Comparison of ENCODE assay signal across 20 cellular contexts in the genomic region with DNA sequence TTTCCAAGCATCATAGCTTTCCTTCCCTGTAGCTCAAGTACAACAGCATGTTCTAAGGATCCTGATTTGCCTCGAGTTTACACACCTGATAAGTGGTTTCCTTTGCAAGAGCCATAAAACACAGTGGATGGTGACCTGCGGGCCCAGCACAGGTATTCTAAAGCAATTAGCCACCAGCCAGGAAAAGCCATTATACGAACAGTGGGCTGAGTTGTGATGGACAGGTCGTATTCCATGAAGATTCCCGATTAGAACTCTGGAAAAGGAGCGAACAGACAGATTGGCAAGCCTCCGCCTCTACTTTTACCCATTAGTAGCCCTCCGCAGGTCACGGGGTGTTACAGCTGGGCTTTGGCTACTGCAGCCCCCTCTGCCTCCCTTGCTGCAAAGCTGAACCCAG.
DNase-seq lines count a peak whose midpoint lies in the region; FAIRE-seq and TF ChIP-seq lines count a peak whose summit lies in the region.
"Had no signal": no experiment of that assay in that cellular context is flagged by ENCODE, and none has a peak within 500 bp of the region (broad histone marks: within the 10 kb centered on the region; RNA-seq: fewer than 3 reads in every experiment).

No MANE protein-coding gene starts in this region.

- H3K36me3 ChIP-seq in H7 (replicated peaks; ENCODE audit: control insufficient read depth, insufficient read depth, low read length) (no peaks in the 10 kb centered on the region), astrocyte (ENCODE audit: insufficient read depth, low read length) (no peaks in the 10 kb centered on the region), mesodermal cell (ENCODE audit: control insufficient read depth, insufficient read depth, low read length) (no peaks in the 10 kb centered on the region)
- H3K36me3 ChIP-seq: BLaER1 had no signal

- H3K9me3 Mint-ChIP-seq in astrocyte (ENCODE audit: unreplicated experiment), result no peaks in the 10 kb centered on the region
- H3K9me3 Mint-ChIP-seq: CD8-positive, alpha-beta T cell had no signal

- H3K27me3 ChIP-seq in H7 (ENCODE audit: control insufficient read depth, insufficient read depth, low read length), result no peaks in the 10 kb centered on the region; the same call in 1 of the 2 replicates
- no peaks in the 10 kb centered on the region for H3K27me3 ChIP-seq in astrocyte (ENCODE audit: insufficient read depth, low read length)
- H3K27me3 ChIP-seq: BLaER1 had no signal

- peaks cover 11% of the 10 kb centered on the region for H3K4me1 Mint-ChIP-seq in astrocyte (ENCODE audit: low read depth, unreplicated experiment)

- peak; percentile 29 for DNase-seq in H7
- DNase-seq in astrocyte (ENCODE audit: low read depth), result no peak
- DNase-seq in occipital lobe (lab: John Stamatoyannopoulos, UW), result no peak
- DNase-seq in GM12892 (ENCODE audit: insufficient read length), result no peak
- DNase-seq in NK-92 treated with Interleukin-12 subunit alpha and Interleukin-12 subunit beta, amount 100 ng/mL, for 24 hours (lab: John Stamatoyannopoulos, UW), result no peak
- no peak for DNase-seq in activated gamma-delta T cell (lab: John Stamatoyannopoulos, UW)
- DNase-seq: CD8-positive, alpha-beta T cell; GDM1; MM.1S; NCI-H2081; NCI-H69; SIG-M5 had no signal

- H3K4me2 ChIP-seq in astrocyte (ENCODE audit: low read length), result no peak overlapping the region
- H3K4me2 ChIP-seq: BLaER1, SK-N-SH had no signal

- peak overlapping the region; percentile 9 for H3K4me3 Mint-ChIP-seq in astrocyte (ENCODE audit: unreplicated experiment)
- H3K4me3 Mint-ChIP-seq: CD8-positive, alpha-beta T cell had no signal

- no peak overlapping the region for H3K4me3 ChIP-seq in H7 (ENCODE audit: insufficient read depth, low read depth, low read length)
- no peak overlapping the region for H3K4me3 ChIP-seq in astrocyte (ENCODE audit: insufficient read depth, low read depth, low read length)
- no peak overlapping the region for H3K4me3 ChIP-seq in mesodermal cell (ENCODE audit: extremely low read depth, insufficient read depth, low read length, poor library complexity, severe bottlenecking)
- H3K4me3 ChIP-seq: BLaER1, K562 had no signal

- no peak for FAIRE-seq in astrocyte (lab: Jason Lieb, UNC)
- no peak for FAIRE-seq in GM12892 (lab: Jason Lieb, UNC)
- FAIRE-seq: GM19239, H54, HepG2, K562 had no signal

- H3K27ac Mint-ChIP-seq in astrocyte (ENCODE audit: unreplicated experiment), result no peak overlapping the region
- H3K27ac Mint-ChIP-seq: CD8-positive, alpha-beta T cell had no signal

- peaks cover 10% of the 10 kb centered on the region for H3K27me3 Mint-ChIP-seq in astrocyte (ENCODE audit: low read depth, unreplicated experiment)

- H3K9ac ChIP-seq in astrocyte (ENCODE audit: low read length), result no peak overlapping the region
- H3K9ac ChIP-seq: BLaER1, SK-N-SH had no signal

- peaks cover 18% of the 10 kb centered on the region for H3K4me1 ChIP-seq in astrocyte (ENCODE audit: insufficient read depth, low read length)
- peaks cover 15% of the 10 kb centered on the region for H3K4me1 ChIP-seq in mesodermal cell (ENCODE audit: control insufficient read depth, insufficient read depth, low read length, poor library complexity, severe bottlenecking)

- TF ChIP-seq POLR2A in GM12892 (IDR thresholded peaks at IDR 0.05; ENCODE audit: low read depth, low read length), result no peak

- H3K27ac ChIP-seq in astrocyte (ENCODE audit: low read depth, low read length) (no peak overlapping the region), mesodermal cell (ENCODE audit: low read depth, low read length, severe bottlenecking) (peak overlapping the region; percentile 73)
- H3K27ac ChIP-seq: BLaER1, HL-60 had no signal

- H3K79me2 ChIP-seq in astrocyte (ENCODE audit: insufficient read depth, low read length), result no peaks in the 10 kb centered on the region

- 77 to 80% methylated on average over 5 to 7 of the region's 9 CpGs for WGBS in mesodermal cell (ENCODE audit: insufficient coverage in 2 of 2), 2 experiments

- H2AFZ ChIP-seq in astrocyte (ENCODE audit: low read depth, low read length), result no peak overlapping the region

- no peaks in the 10 kb centered on the region for H4K20me1 ChIP-seq in astrocyte (ENCODE audit: insufficient read depth, low read length)
- H4K20me1 ChIP-seq: BLaER1 had no signal

- H3K9me3 ChIP-seq in astrocyte (ENCODE audit: insufficient read depth, low read depth, low read length) (no peaks in the 10 kb centered on the region), mesodermal cell (ENCODE audit: control insufficient read depth, low read length) (peaks cover 8% of the 10 kb centered on the region)
- H3K9me3 ChIP-seq: BLaER1, SK-N-SH had no signal

- peaks cover 2% of the 10 kb centered on the region for H3K36me3 Mint-ChIP-seq in astrocyte (ENCODE audit: low read depth, unreplicated experiment)
- H3K36me3 Mint-ChIP-seq: CD8-positive, alpha-beta T cell had no signal

- TF ChIP-seq CTCF in astrocyte (IDR thresholded peaks at IDR 0.05; ENCODE audit: insufficient read depth, low read depth, low read length), result no peak
